Comparison of ENCODE assay signal across 8 cellular contexts in the genomic region with DNA sequence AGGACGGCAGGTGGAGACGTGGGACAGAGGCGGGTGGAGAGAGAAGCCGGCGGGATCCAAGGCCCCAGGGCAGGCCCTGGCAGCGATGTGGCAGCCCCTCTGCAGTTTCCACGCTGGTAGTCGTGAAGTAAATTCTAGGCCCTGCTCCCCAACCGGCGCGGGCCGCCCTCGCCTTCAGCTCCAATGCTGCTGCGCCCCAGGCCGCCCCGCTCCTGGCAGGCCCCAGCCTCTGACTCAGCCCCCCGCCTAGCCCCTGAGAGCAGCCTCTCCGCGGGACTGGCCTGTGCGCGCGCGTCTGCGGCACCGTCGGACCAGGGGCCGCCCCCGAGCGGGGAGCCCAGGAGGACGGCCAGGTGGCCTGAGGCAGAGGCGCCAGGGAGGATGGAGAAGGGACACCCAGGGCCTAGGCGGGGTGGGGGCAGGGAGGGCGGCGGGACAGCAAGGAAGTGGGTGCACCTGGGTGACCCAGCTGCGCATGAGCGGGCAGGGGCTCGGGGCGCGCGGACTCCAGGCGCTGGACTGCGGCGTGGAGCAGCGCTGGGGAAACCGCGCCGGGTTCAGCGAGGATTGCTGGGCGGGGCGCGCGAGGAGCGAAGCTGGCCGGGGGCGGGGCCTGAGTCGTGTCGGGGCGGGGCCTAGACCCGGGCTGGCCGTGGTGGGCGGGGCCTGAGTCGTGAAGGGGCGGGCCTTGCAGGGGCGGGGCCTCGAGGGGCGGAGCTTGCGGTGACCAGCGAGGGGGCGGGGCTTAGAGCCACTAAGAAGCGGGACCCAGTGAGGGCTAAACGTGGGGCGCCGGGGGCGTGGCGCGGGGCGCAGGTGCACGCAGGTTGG. TPM values are rescaled to one million over a fixed set of nuclear protein-coding genes. Genes with fewer than 3 reads are reported as not detected.
DNase-seq lines count a peak whose midpoint lies in the region; ATAC-seq and TF ChIP-seq lines count a peak whose summit lies in the region.

No MANE protein-coding gene starts in this region.

- H3K4me1 ChIP-seq in ectodermal cell (ENCODE audit: control insufficient read depth, insufficient read depth, low read length) (no peaks in the 10 kb centered on the region), lung (ENCODE audit: control insufficient read depth in 2 of 2, insufficient read depth in 2 of 2, low read length in 2 of 2) (peaks cover 0 to 8% of the 10 kb centered on the region in 2 donors)

- H3K27me3 Mint-ChIP-seq in activated CD8-positive, alpha-beta T cell treated with anti-CD3 and anti-CD28 coated beads, Interleukin-2, amount 10 ng/mL, durations not matched to agents 7 days and 5 days (ENCODE audit: low read depth): peaks cover 2% of the 10 kb centered on the region

- H3K36me3 Mint-ChIP-seq in activated CD8-positive, alpha-beta T cell treated with anti-CD3 and anti-CD28 coated beads, Interleukin-2, amount 10 ng/mL, durations not matched to agents 7 days and 5 days (ENCODE audit: low read depth): peaks cover 5% of the 10 kb centered on the region

- H3K9me3 ChIP-seq in ectodermal cell (ENCODE audit: control insufficient read depth, low read length) (no peaks in the 10 kb centered on the region), lung (ENCODE audit: control insufficient read depth in 2 of 2, insufficient read depth in 1 of 2, low read length in 1 of 2) (peaks cover 0 to 2% of the 10 kb centered on the region in 2 donors)

- H3K27me3 ChIP-seq in ectodermal cell (ENCODE audit: control insufficient read depth, insufficient read depth, low read length, poor library complexity, severe bottlenecking) (peaks cover 24% of the 10 kb centered on the region), lung (ENCODE audit: control insufficient read depth, insufficient read depth) (no peaks in the 10 kb centered on the region)

- DNase-seq in GM13977 (ENCODE audit: low spot score): peak; percentile 100
- peak; percentile 16 for DNase-seq in NCI-H510A (lab: John Stamatoyannopoulos, UW)
- peak; percentile 96 for DNase-seq in activated CD8-positive, alpha-beta T cell treated with anti-CD3 and anti-CD28 coated beads, Interleukin-2, amount 10 ng/mL, durations not matched to agents 7 days and 5 days
- DNase-seq in lung (ENCODE audit: low spot score): peak; percentile 91
- peak; percentile 92 to 100 for DNase-seq in stimulated activated CD4-positive, alpha-beta T cell treated with anti-CD3 and anti-CD28 coated beads, Interleukin-4, amount 100 ng/mL, for 48 hours (ENCODE audit: low read depth in 2 of 2)

- peak overlapping the region; percentile 51 for H3K4me3 ChIP-seq in ectodermal cell (ENCODE audit: insufficient read depth, low read depth, low read length)
- H3K4me3 ChIP-seq in lung: peak overlapping the region; percentile 14

- TF ChIP-seq CTCF in GM13977 (IDR thresholded peaks at IDR 0.05; ENCODE audit: extremely low read depth, insufficient read depth, missing control alignments): no peak
- no peak for TF ChIP-seq CTCF in lung (IDR thresholded peaks at IDR 0.05; ENCODE audit: control extremely low read depth, extremely low read depth)

- H3K4me1 Mint-ChIP-seq in activated CD8-positive, alpha-beta T cell treated with anti-CD3 and anti-CD28 coated beads, Interleukin-2, amount 10 ng/mL, durations not matched to agents 7 days and 5 days (ENCODE audit: low read depth): peaks cover 15% of the 10 kb centered on the region

- H3K27ac Mint-ChIP-seq in activated CD8-positive, alpha-beta T cell treated with anti-CD3 and anti-CD28 coated beads, Interleukin-2, amount 10 ng/mL, durations not matched to agents 7 days and 5 days: peak overlapping the region; percentile 57

- POLR2A ChIA-PET in activated CD8-positive, alpha-beta T cell treated with anti-CD3 and anti-CD28 coated beads, Interleukin-2, amount 10 ng/mL, durations not matched to agents 7 days and 5 days (lab: Charles Lee): interaction anchor here (0.6 to 1.5 kb wide), 6 partner anchors 14 to 262 kb away, joined by 3 to 7 read pairs (median 3); a partner anchor contains a TSS

- H3K4me3 Mint-ChIP-seq in activated CD8-positive, alpha-beta T cell treated with anti-CD3 and anti-CD28 coated beads, Interleukin-2, amount 10 ng/mL, durations not matched to agents 7 days and 5 days: peak overlapping the region; percentile 67

- CTCF ChIA-PET in activated CD8-positive, alpha-beta T cell treated with anti-CD3 and anti-CD28 coated beads, Interleukin-2, amount 10 ng/mL, durations not matched to agents 7 days and 5 days (lab: Charles Lee): interaction anchor here (0.7 to 1.0 kb wide), 4 partner anchors 13 to 310 kb away, joined by 3 to 4 read pairs (median 4); no protein-coding TSS in a partner anchor

- H3K9me3 Mint-ChIP-seq in activated CD8-positive, alpha-beta T cell treated with anti-CD3 and anti-CD28 coated beads, Interleukin-2, amount 10 ng/mL, durations not matched to agents 7 days and 5 days (ENCODE audit: insufficient read depth): peaks cover 4% of the 10 kb centered on the region

- in situ Hi-C loops in GM13977 (cut with MboI; ENCODE audit: low pct_unique_long_range_greater_than_20kb, low sequenced_read_pairs, unreplicated experiment): no loop called here

- H3K36me3 ChIP-seq in ectodermal cell (ENCODE audit: control insufficient read depth, insufficient read depth, low read length) (no peaks in the 10 kb centered on the region), lung (ENCODE audit: control insufficient read depth in 2 of 2, insufficient read depth in 2 of 2, low read length in 2 of 2) (no peaks in the 10 kb centered on the region)

- ATAC-seq in HG02973 (IDR thresholded peaks at IDR 0.05; ENCODE audit: unreplicated experiment): peak; percentile 46
- ATAC-seq in activated CD8-positive, alpha-beta T cell treated with anti-CD3 and anti-CD28 coated beads, Interleukin-2, amount 10 ng/mL, durations not matched to agents 7 days and 5 days: peak; percentile 91
- ATAC-seq in lung (ENCODE audit: insufficient read depth, low FRiP score): peak; percentile 93
- ATAC-seq in HG02571 (IDR thresholded peaks at IDR 0.05; ENCODE audit: unreplicated experiment): no peak

- H3K27ac ChIP-seq in ectodermal cell (ENCODE audit: insufficient read depth, low read depth, low read length, poor library complexity, severe bottlenecking): no peak overlapping the region
- peak overlapping the region in 1 of 2 donors; percentile 82 for H3K27ac ChIP-seq in lung (ENCODE audit: low read depth in 1 of 2, low read length in 1 of 2)

- 5 to 6% methylated on average over 78 of the region's 78 CpGs for WGBS in ectodermal cell, 2 experiments
- WGBS in lung, 2 donors: 4% methylated on average over 68 to 78 of the region's 78 CpGs

RNA-seq across cellular contexts. Expression of a gene that starts 29.6 kb away (rescaled TPM):
- total RNA-seq in activated CD8-positive, alpha-beta T cell treated with anti-CD3 and anti-CD28 coated beads, Interleukin-2, amount 10 ng/mL, durations not matched to agents 7 days and 5 days: 1 to 10 TPM; 4.9 to 7.4 TPM
- 20.4 TPM for polyA plus RNA-seq in ectodermal cell (2013, experiment 1 of 4)
- polyA plus RNA-seq in ectodermal cell (2013, experiment 2 of 4): 25.5 TPM
- 13.5 TPM for polyA plus RNA-seq in ectodermal cell (2013, experiment 3 of 4)
- 20.3 TPM for polyA plus RNA-seq in ectodermal cell (2013, experiment 4 of 4)
- 10 to 100 TPM in 1 of 2 donors, 1 to 10 TPM in 1; 4.7 to 13.9 TPM for total RNA-seq in lung
- 1 to 10 TPM; 2.4 to 4.5 TPM for polyA plus RNA-seq in lung

RNA-seq across cellular contexts. Expression of a gene that starts 46.8 kb away (rescaled TPM):
- not detected for total RNA-seq in activated CD8-positive, alpha-beta T cell treated with anti-CD3 and anti-CD28 coated beads, Interleukin-2, amount 10 ng/mL, durations not matched to agents 7 days and 5 days
- polyA plus RNA-seq in ectodermal cell (2013, experiment 1 of 4): 0.78 TPM
- 0.57 TPM for polyA plus RNA-seq in ectodermal cell (2013, experiment 2 of 4)
- polyA plus RNA-seq in ectodermal cell (2013, experiment 3 of 4): 0.85 TPM
- 1.1 TPM for polyA plus RNA-seq in ectodermal cell (2013, experiment 4 of 4)
- 100 to 1,000 TPM in 1 of 2 donors, 10 to 100 TPM in 1; 25.2 to 227 TPM for total RNA-seq in lung
- polyA plus RNA-seq in lung: 100 to 1,000 TPM in 1 of 2 donors, 10 to 100 TPM in 1; 78.8 to 285 TPM

Comparison
In these comparisons a context has a peak if more than half of its experiments do, and no peak if none do; other contexts are left out.
1. DNase-seq: peak in every context shown above with its lines; median percentile 100 in GM13977; 96 in activated CD8-positive, alpha-beta T cell treated with anti-CD3 and anti-CD28 coated beads, Interleukin-2, amount 10 ng/mL, durations not matched to agents 7 days and 5 days; 96 in stimulated activated CD4-positive, alpha-beta T cell treated with anti-CD3 and anti-CD28 coated beads, Interleukin-4, amount 100 ng/mL, for 48 hours; 91 in lung; 16 in NCI-H510A.
2. RNA of a gene that starts 46.8 kb away (total RNA-seq): 25.2 to 227 TPM in lung; not detected in activated CD8-positive, alpha-beta T cell treated with anti-CD3 and anti-CD28 coated beads, Interleukin-2, amount 10 ng/mL, durations not matched to agents 7 days and 5 days; every median in the first group is over 10 times any median in the second.